8 cellular contexts compared by ENCODE assay signal in the genomic region with DNA sequence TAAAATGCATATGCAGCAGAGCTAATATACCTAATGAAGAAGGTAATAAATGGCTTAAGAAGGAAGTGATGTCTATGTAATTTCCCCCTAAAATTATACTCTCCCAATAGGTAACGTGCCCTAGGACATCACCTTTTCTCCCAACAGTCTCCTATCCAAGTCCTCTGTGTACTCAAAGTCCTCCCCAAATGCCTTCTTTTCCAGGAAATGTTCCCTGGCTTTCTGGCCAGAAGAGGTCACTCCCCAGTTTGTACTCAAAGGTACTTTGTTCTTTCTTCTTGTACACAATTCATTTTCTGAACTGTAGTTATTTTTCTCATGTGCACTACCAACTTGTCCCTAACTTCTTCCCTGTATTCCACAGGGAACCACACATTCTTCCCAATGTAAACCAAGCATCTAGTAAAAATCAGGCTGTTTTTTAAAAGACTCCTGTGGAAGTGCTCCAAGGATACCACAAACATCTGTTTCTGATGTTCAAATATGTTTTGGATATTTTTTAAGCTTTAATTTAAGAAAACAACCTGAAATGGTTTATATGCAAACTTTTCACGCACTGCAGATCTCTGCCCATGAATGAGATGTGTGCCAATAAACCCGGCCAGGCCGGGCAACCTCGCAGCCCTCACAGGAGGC.
DNase-seq lines count a peak whose midpoint lies in the region; ATAC-seq, FAIRE-seq and TF ChIP-seq lines count a peak whose summit lies in the region.
"Had no signal": no experiment of that assay in that cellular context is flagged by ENCODE, and none has a peak within 500 bp of the region (broad histone marks: within the 10 kb centered on the region; RNA-seq: fewer than 3 reads in every experiment).

No MANE protein-coding gene starts in this region.

- peak overlapping the region; percentile 89 for H2AK5ac ChIP-seq in IMR-90 (ENCODE audit: low read depth, low read length)

- H3K9ac ChIP-seq in IMR-90 (ENCODE audit: low read depth, low read length) = peak overlapping the region; percentile 40; the same call in 1 of the 2 replicates
- peak overlapping the region; percentile 82 for H3K9ac ChIP-seq in keratinocyte (ENCODE audit: control insufficient read depth, extremely low read depth, insufficient read depth, low read length)

- peaks cover 10% of the 10 kb centered on the region for H3K36me3 Mint-ChIP-seq in activated naive CD8-positive, alpha-beta T cell
- H3K36me3 Mint-ChIP-seq in stimulated activated naive B cell treated with anti-CD40 and anti-IgM and Interleukin-4, amounts not matched to agents 10 μg/mL and 1 μg/mL and 100 μg/mL, for 72 hours = peaks cover 20 to 36% of the 10 kb centered on the region in 2 donors

- H3K4me1 Mint-ChIP-seq in activated naive CD8-positive, alpha-beta T cell (ENCODE audit: low read depth) = peaks cover 85% of the 10 kb centered on the region
- H3K4me1 Mint-ChIP-seq in stimulated activated naive B cell treated with anti-CD40 and anti-IgM and Interleukin-4, amounts not matched to agents 10 μg/mL and 1 μg/mL and 100 μg/mL, for 72 hours = peaks cover 47 to 72% of the 10 kb centered on the region in 2 donors

- in situ Hi-C loops in IMR-90 (cut with MboI; ENCODE audit: low sequenced_read_pairs) = no loop called here

- H3K4me1 ChIP-seq in IMR-90 (ENCODE audit: control insufficient read depth, insufficient read depth, low read length) = peaks cover 15% of the 10 kb centered on the region
- peaks cover 70% of the 10 kb centered on the region for H3K4me1 ChIP-seq in keratinocyte (ENCODE audit: control insufficient read depth, extremely low read depth, insufficient read depth, low read length)

- peak; percentile 40 for ATAC-seq in IMR-90 (ENCODE audit: low read depth)
- no peak for ATAC-seq in stimulated activated naive B cell treated with anti-CD40 and anti-IgM and Interleukin-4, amounts not matched to agents 10 μg/mL and 1 μg/mL and 100 μg/mL, for 72 hours (replicated peaks)

- peak overlapping the region; percentile 74; the same call in 1 of the 3 replicates for H2BK15ac ChIP-seq in IMR-90 (ENCODE audit: low read depth, low read length)

- peak overlapping the region; percentile 81 for H2BK20ac ChIP-seq in IMR-90 (ENCODE audit: low read depth, low read length)

- H2BK120ac ChIP-seq in IMR-90 (ENCODE audit: low read depth, low read length) = peak overlapping the region; percentile 70

- peak overlapping the region; percentile 79; the same call in 1 of the 2 replicates for H4K5ac ChIP-seq in IMR-90 (ENCODE audit: low read depth, low read length)

- H3K56ac ChIP-seq in IMR-90 (ENCODE audit: extremely low read depth, insufficient read depth, low read length) = peak overlapping the region; percentile 47

- H3K27me3 Mint-ChIP-seq in activated naive CD8-positive, alpha-beta T cell = no peaks in the 10 kb centered on the region
- no peaks in the 10 kb centered on the region for H3K27me3 Mint-ChIP-seq in stimulated activated naive B cell treated with anti-CD40 and anti-IgM and Interleukin-4, amounts not matched to agents 10 μg/mL and 1 μg/mL and 100 μg/mL, for 72 hours

- TF ChIP-seq RAD21 in IMR-90 (IDR thresholded peaks at IDR 0.05; ENCODE audit: low read length) = no peak

- no peak for TF ChIP-seq POLR2A in IMR-90 (IDR thresholded peaks at IDR 0.05; ENCODE audit: low read depth, low read length)
- no peak for TF ChIP-seq POLR2A in lower leg skin (IDR thresholded peaks at IDR 0.05)

- H3K4me2 ChIP-seq in IMR-90 (ENCODE audit: low read depth, low read length) = peak overlapping the region; percentile 23
- peak overlapping the region; percentile 94 for H3K4me2 ChIP-seq in keratinocyte (ENCODE audit: control insufficient read depth, extremely low read depth, insufficient read depth, low read depth, low read length)

- H3K9me1 ChIP-seq in IMR-90 (ENCODE audit: insufficient read depth, low read length) = peaks cover 9% of the 10 kb centered on the region; the same call in 1 of the 2 replicates
- H3K9me1 ChIP-seq in keratinocyte (ENCODE audit: control insufficient read depth, extremely low read depth, insufficient read depth, low read length) = no peaks in the 10 kb centered on the region

- intact Hi-C loops in IMR-90 (cut with micrococcal nuclease) (no loop called here), lower leg skin (cut with DNase I; ENCODE audit: low total_unique reads) (no loop called here)

- no TSS peak for BruUV-seq in IMR-90 (replicated peaks; lab: Mats Ljungman, UMichigan)

- no peaks in the 10 kb centered on the region for H3K79me2 ChIP-seq in keratinocyte (ENCODE audit: control insufficient read depth, insufficient read depth, low read length)

- FAIRE-seq in keratinocyte (lab: Jason Lieb, UNC) = no peak

- H3K4me3 Mint-ChIP-seq in activated naive CD8-positive, alpha-beta T cell = peak overlapping the region; percentile 60
- H3K4me3 Mint-ChIP-seq in stimulated activated naive B cell treated with anti-CD40 and anti-IgM and Interleukin-4, amounts not matched to agents 10 μg/mL and 1 μg/mL and 100 μg/mL, for 72 hours = peak overlapping the region; percentile 20 to 47

- H4K8ac ChIP-seq in IMR-90 (ENCODE audit: low read depth in 2 of 2, low read length in 2 of 2) = peak overlapping the region; percentile 15 to 61; a peak in 2 of 4 replicates

- DNase-seq in IMR-90 (no peak), keratinocyte (ENCODE audit: low read depth, low spot score) (no peak), GM20000 (ENCODE audit: low spot score) (no peak), lower leg skin (ENCODE audit: low spot score in 2 of 2) (no peak), NOMO-1 treated with DMSO at 0.1 percent for 48 hours (lab: John Stamatoyannopoulos, UW; ENCODE audit: unreplicated experiment) (no peak)
- DNase-seq in stimulated activated naive B cell treated with anti-CD40 and anti-IgM and Interleukin-4, amounts not matched to agents 10 μg/mL and 1 μg/mL and 100 μg/mL, for 72 hours = no peak
- DNase-seq: NCI-H1694 had no signal

- no peak overlapping the region for H3K4me3 ChIP-seq in IMR-90 (ENCODE audit: insufficient read depth, low read depth, low read length)
- H3K4me3 ChIP-seq in keratinocyte (ENCODE audit: control insufficient read depth in 2 of 3, extremely low read depth in 1 of 3, insufficient read depth in 2 of 3, low read depth in 1 of 3, low read length in 3 of 3) = peak overlapping the region in 1 of 3 experiments; percentile 11
- no peak overlapping the region for H3K4me3 ChIP-seq in lower leg skin (ENCODE audit: low read depth, poor library complexity, severe bottlenecking)

- peaks cover 19% of the 10 kb centered on the region for H4K20me1 ChIP-seq in IMR-90 (ENCODE audit: insufficient read depth, low read length)
- no peaks in the 10 kb centered on the region for H4K20me1 ChIP-seq in keratinocyte (ENCODE audit: control insufficient read depth, extremely low read depth, insufficient read depth, low read length)

- 83% methylated on average over 1 of the region's 5 CpGs; no CpG with 5 or more reads in 1 of the 2 experiments for whole genome bisulfite sequencing in IMR-90 (ENCODE audit: extremely low coverage in 2 of 2, insufficient read length in 1 of 2), 2 experiments
- 12 to 13% methylated on average over 5 of the region's 5 CpGs for WGBS in lower leg skin, 2 donors

- POLR2A ChIA-PET in IMR-90 (lab: Charles Lee; ENCODE audit: unreplicated experiment) = interaction anchor here (0.5 kb wide), 2 partner anchors 90 to 101 kb away, joined by 4 to 10 read pairs; no protein-coding TSS in a partner anchor

- TF ChIP-seq CTCF in IMR-90 (conservative IDR thresholded peaks at IDR 0.05; ENCODE audit: low read depth, low read length) (no peak), keratinocyte (optimal IDR thresholded peaks at IDR 0.05 in 1 of 3, IDR thresholded peaks at IDR 0.05 in 1 of 3, conservative IDR thresholded peaks at IDR 0.05 in 1 of 3; ENCODE audit: extremely low read depth in 1 of 3, insufficient read depth in 2 of 3, low read length in 3 of 3) (no peak), GM20000 (IDR thresholded peaks at IDR 0.05; ENCODE audit: extremely low read depth, missing control alignments) (no peak), lower leg skin (IDR thresholded peaks at IDR 0.05) (no peak)

- H3K79me1 ChIP-seq in IMR-90 (ENCODE audit: low read depth in 1 of 2, low read length in 2 of 2) = peaks cover 27 to 68% of the 10 kb centered on the region in 2 experiments

- H3K9me3 Mint-ChIP-seq in activated naive CD8-positive, alpha-beta T cell (ENCODE audit: low read depth) = no peaks in the 10 kb centered on the region
- H3K9me3 Mint-ChIP-seq in stimulated activated naive B cell treated with anti-CD40 and anti-IgM and Interleukin-4, amounts not matched to agents 10 μg/mL and 1 μg/mL and 100 μg/mL, for 72 hours = no peaks in the 10 kb centered on the region

- H3K27me3 ChIP-seq in IMR-90 (ENCODE audit: control insufficient read depth, insufficient read depth, low read length) = no peaks in the 10 kb centered on the region
- H3K27me3 ChIP-seq in keratinocyte (ENCODE audit: control insufficient read depth, extremely low read depth, insufficient read depth, low read length) = no peaks in the 10 kb centered on the region

- H3K9me3 ChIP-seq in IMR-90 (ENCODE audit: control insufficient read depth, insufficient read depth, low read length) (no peaks in the 10 kb centered on the region), keratinocyte (ENCODE audit: control insufficient read depth, low read depth, low read length) (no peaks in the 10 kb centered on the region)

- dilution Hi-C loops in IMR-90 (cut with HindIII; ENCODE audit: low sequenced_read_pairs, unreplicated experiment) (no loop called here), keratinocyte (cut with MboI; ENCODE audit: extremely low pct_ligation_motif_present, low sequenced_read_pairs) (no loop called here)

- peak overlapping the region; percentile 95 for H3K27ac Mint-ChIP-seq in activated naive CD8-positive, alpha-beta T cell
- H3K27ac Mint-ChIP-seq in stimulated activated naive B cell treated with anti-CD40 and anti-IgM and Interleukin-4, amounts not matched to agents 10 μg/mL and 1 μg/mL and 100 μg/mL, for 72 hours = peak overlapping the region; percentile 85

- peak overlapping the region; percentile 71 for H2BK5ac ChIP-seq in IMR-90 (ENCODE audit: low read depth, low read length, poor library complexity, severe bottlenecking)

- H3K4ac ChIP-seq in IMR-90 (ENCODE audit: low read depth, low read length) = peak overlapping the region; percentile 59

- peak overlapping the region; percentile 63 for H4K91ac ChIP-seq in IMR-90 (ENCODE audit: insufficient read depth, low read depth, low read length)

- H3K36me3 ChIP-seq in IMR-90 (ENCODE audit: control insufficient read depth, insufficient read depth, low read length) = peaks cover 5% of the 10 kb centered on the region; the same call in 1 of the 2 replicates
- no peaks in the 10 kb centered on the region for H3K36me3 ChIP-seq in keratinocyte (ENCODE audit: control insufficient read depth in 2 of 2, extremely low read depth in 1 of 2, insufficient read depth in 2 of 2, low read length in 2 of 2)

- CTCF ChIA-PET in IMR-90 (lab: Yijun Ruan, JAX) = interaction anchor here (1.6 to 2.2 kb wide), 2 partner anchors 14 to 99 kb away, joined by 3 to 9 read pairs; no protein-coding TSS in a partner anchor

- H2AFZ ChIP-seq in IMR-90 (replicated peaks; ENCODE audit: low read length, poor library complexity) (peak overlapping the region; percentile 39), keratinocyte (ENCODE audit: control insufficient read depth, low read length) (no peak overlapping the region)

- peak overlapping the region; percentile 57 for H3K18ac ChIP-seq in IMR-90 (ENCODE audit: low read depth, low read length)

- peak overlapping the region; percentile 66; the same call in 1 of the 2 replicates for H3K23ac ChIP-seq in IMR-90 (ENCODE audit: low read depth, low read length)

- peak overlapping the region; percentile 91 for H3K27ac ChIP-seq in IMR-90 (ENCODE audit: insufficient read depth, low read length)
- peak overlapping the region; percentile 99 for H3K27ac ChIP-seq in keratinocyte (ENCODE audit: control insufficient read depth, insufficient read depth, low read length)

- H2AK9ac ChIP-seq in IMR-90 (replicated peaks; ENCODE audit: low read depth, low read length, poor library complexity) = no peak overlapping the region

- H3K14ac ChIP-seq in IMR-90 (replicated peaks; ENCODE audit: low read depth, low read length) = peak overlapping the region; percentile 75
